Comparison of ENCODE assay signal across 10 cellular contexts in the genomic region with DNA sequence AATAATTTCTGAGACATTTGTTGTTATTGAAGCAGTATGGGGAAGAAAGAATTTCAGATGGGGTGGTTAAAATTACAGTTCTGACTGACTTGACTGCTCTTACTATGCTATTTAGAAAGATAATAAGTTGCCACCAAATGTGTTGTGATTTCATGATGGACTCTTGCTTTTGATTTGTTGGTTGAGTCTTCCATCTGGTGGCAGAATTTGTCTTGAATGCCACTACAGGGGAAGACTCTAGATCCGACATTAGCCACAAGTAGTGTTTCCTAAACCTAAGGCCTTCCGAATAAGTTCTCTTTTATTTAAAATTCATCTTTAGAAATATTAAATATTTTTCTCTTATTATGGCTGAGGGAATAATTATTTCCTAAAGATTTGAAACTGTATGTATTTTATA.
A peak's percentile ranks its signal among the peaks of the same experiment; 100 is the strongest.
DNase-seq lines count a peak whose midpoint lies in the region; ATAC-seq and TF ChIP-seq lines count a peak whose summit lies in the region.
"Had no signal": no experiment of that assay in that cellular context is flagged by ENCODE, and none has a peak within 500 bp of the region (broad histone marks: within the 10 kb centered on the region; RNA-seq: fewer than 3 reads in every experiment).

No MANE protein-coding gene starts in this region.

- H3K27me3 ChIP-seq in RWPE2 (ENCODE audit: insufficient read depth, poor library complexity, severe bottlenecking) (no peaks in the 10 kb centered on the region), foreskin keratinocyte (no peaks in the 10 kb centered on the region)
- H3K27me3 ChIP-seq: SJCRH30 had no signal

- H3K36me3 ChIP-seq in RWPE2 (ENCODE audit: low read depth), result no peaks in the 10 kb centered on the region
- H3K36me3 ChIP-seq: SJCRH30 had no signal

- H3K27ac Mint-ChIP-seq in mesothelial cell of epicardium, result no peak overlapping the region

- DNase-seq in GM13977 (ENCODE audit: low spot score) (no peak), RWPE2 (ENCODE audit: low spot score) (no peak), foreskin keratinocyte (no peak), hepatic stellate cell (ENCODE audit: low spot score) (no peak), mesothelial cell of epicardium (ENCODE audit: low spot score in 2 of 2, unreplicated experiment in 2 of 2) (no peak)

- H3K4me1 Mint-ChIP-seq in mesothelial cell of epicardium, result peaks cover 8% of the 10 kb centered on the region

- no peak overlapping the region for H3K4me3 ChIP-seq in RWPE2 (ENCODE audit: severe bottlenecking)
- H3K4me3 ChIP-seq: SJCRH30 had no signal

- in situ Hi-C loops in GM13977 (cut with MboI; ENCODE audit: low pct_unique_long_range_greater_than_20kb, low sequenced_read_pairs, unreplicated experiment), result no loop called here

- no peak overlapping the region for H3K4me3 Mint-ChIP-seq in mesothelial cell of epicardium

- no peaks in the 10 kb centered on the region for H3K9me3 Mint-ChIP-seq in mesothelial cell of epicardium

- H3K36me3 Mint-ChIP-seq in mesothelial cell of epicardium, result no peaks in the 10 kb centered on the region

- TF ChIP-seq CTCF in 22Rv1 (IDR thresholded peaks at IDR 0.05) (peak; percentile 52), GM13977 (IDR thresholded peaks at IDR 0.05; ENCODE audit: extremely low read depth, insufficient read depth, missing control alignments) (peak; percentile 38), RWPE2 (IDR thresholded peaks at IDR 0.05; ENCODE audit: poor library complexity, severe bottlenecking) (peak; percentile 32), foreskin keratinocyte (conservative IDR thresholded peaks at IDR 0.05) (peak; percentile 29), mesothelial cell of epicardium (IDR thresholded peaks at IDR 0.05; ENCODE audit: unreplicated experiment) (no peak)

- ATAC-seq in RWPE2 (ENCODE audit: low read depth) (no peak), foreskin keratinocyte (no peak), HG03354 (IDR thresholded peaks at IDR 0.05; ENCODE audit: poor library complexity, severe bottlenecking, unreplicated experiment) (no peak), GM21360 (IDR thresholded peaks at IDR 0.05; ENCODE audit: unreplicated experiment) (no peak)

- H3K4me1 ChIP-seq in RWPE2 (ENCODE audit: insufficient read depth, poor library complexity, severe bottlenecking) (peaks cover 23% of the 10 kb centered on the region), foreskin keratinocyte (no peaks in the 10 kb centered on the region)
- H3K4me1 ChIP-seq: Caco-2, SJCRH30 had no signal

- no peak overlapping the region for H3K27ac ChIP-seq in 22Rv1
- H3K27ac ChIP-seq in RWPE2 (ENCODE audit: poor library complexity, severe bottlenecking), result no peak overlapping the region
- no peak overlapping the region for H3K27ac ChIP-seq in foreskin keratinocyte
- H3K27ac ChIP-seq: SJCRH30 had no signal

- H3K9me3 ChIP-seq in RWPE2 (ENCODE audit: severe bottlenecking), result no peaks in the 10 kb centered on the region
- H3K9me3 ChIP-seq: Caco-2, SJCRH30 had no signal

- H3K27me3 Mint-ChIP-seq in mesothelial cell of epicardium (ENCODE audit: low read depth), result no peaks in the 10 kb centered on the region
